8 cellular contexts compared by ENCODE assay signal in the genomic region with DNA sequence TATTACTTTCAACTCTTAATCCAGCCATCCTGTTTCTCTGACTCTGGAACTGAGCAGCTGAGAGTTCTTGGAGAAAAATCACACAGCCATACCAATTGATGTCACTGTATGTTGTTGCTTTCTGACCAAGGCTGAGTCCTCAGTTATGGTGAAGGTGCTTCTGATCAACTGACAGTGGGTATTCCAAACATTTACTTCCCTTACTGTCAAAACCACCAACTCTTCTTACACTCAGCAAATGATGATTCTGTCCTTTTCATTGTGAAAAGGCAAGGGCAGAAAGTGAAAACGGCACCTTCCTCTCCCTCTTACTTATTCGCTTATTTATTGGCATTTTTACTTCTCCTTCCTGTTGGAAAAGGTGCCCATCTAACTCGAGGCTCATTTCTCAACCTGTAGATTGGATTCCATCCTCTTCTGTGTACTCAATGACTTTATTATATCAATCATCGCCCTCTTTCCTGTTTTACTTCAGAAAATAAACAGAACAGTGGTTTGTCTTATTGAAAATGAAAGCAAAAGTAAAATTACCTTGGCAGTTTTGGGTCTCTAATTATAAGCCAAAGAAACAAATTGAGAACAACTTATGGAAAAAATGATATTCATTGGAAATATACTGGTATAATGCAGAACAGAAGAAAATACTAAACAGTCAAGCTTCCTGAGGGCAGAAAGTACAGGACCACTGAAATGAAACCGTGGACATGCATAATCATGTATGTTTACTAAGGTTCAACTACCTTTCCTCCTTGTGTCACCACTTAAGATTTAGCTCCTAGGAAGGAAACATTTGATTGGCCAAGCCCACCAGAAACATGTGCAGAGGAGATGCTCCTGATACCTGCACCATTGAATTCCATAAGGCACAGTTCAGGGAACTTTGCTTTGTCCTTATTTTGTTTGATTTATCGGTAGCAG.
A peak's percentile ranks its signal among the peaks of the same experiment; 100 is the strongest.
DNase-seq lines count a peak whose midpoint lies in the region; ATAC-seq and TF ChIP-seq lines count a peak whose summit lies in the region.

No MANE protein-coding gene starts in this region.

- peak overlapping the region; percentile 65; the same call in 1 of the 2 replicates for H3K4me3 ChIP-seq in GM08714 (ENCODE audit: low read length)
- H3K4me3 ChIP-seq in transverse colon: peak overlapping the region in 3 of 4 donors; percentile 3 to 44 (median 14)

- H3K27me3 ChIP-seq in transverse colon: no peaks in the 10 kb centered on the region

- CTCF ChIA-PET in activated CD4-positive, alpha-beta memory T cell treated with anti-CD3 and anti-CD28 coated beads, Interleukin-2, amount 10 ng/mL, durations not matched to agents 7 days and 5 days (lab: Charles Lee): interaction anchor here (0.6 to 2.4 kb wide), 11 partner anchors 13 to 265 kb away, joined by 3 to 15 read pairs (median 4); no protein-coding TSS in a partner anchor

- 19% methylated on average over 6 of the region's 6 CpGs for WGBS in transverse colon (ENCODE audit: low coverage in 1 of 2), 2 donors

- TF ChIP-seq POLR2A in transverse colon (IDR thresholded peaks at IDR 0.05): no peak

- no peak for TF ChIP-seq CTCF in transverse colon (IDR thresholded peaks at IDR 0.05)
- TF ChIP-seq CTCF in endothelial cell (IDR thresholded peaks at IDR 0.05; ENCODE audit: unreplicated experiment): no peak

- peaks cover 0 to 47% (median 32%) of the 10 kb centered on the region in 4 donors for H3K4me1 ChIP-seq in transverse colon

- ATAC-seq in HG02981 (IDR thresholded peaks at IDR 0.05; ENCODE audit: unreplicated experiment): peak; percentile 19

- peak overlapping the region; percentile 76 for H3K4me3 Mint-ChIP-seq in activated CD4-positive, alpha-beta memory T cell treated with anti-CD3 and anti-CD28 coated beads, Interleukin-2, amount 10 ng/mL, durations not matched to agents 7 days and 5 days
- H3K4me3 Mint-ChIP-seq in endothelial cell (ENCODE audit: unreplicated experiment): no peak overlapping the region

- intact Hi-C loops in transverse colon (cut with DNase I; ENCODE audit: low total_unique reads): loop anchor here (5.0 kb wide), 1 partner anchor 126 kb away; no protein-coding TSS in a partner anchor

- H3K9me3 ChIP-seq in transverse colon: no peaks in the 10 kb centered on the region

- H3K27me3 Mint-ChIP-seq in activated CD4-positive, alpha-beta memory T cell treated with anti-CD3 and anti-CD28 coated beads, Interleukin-2, amount 10 ng/mL, durations not matched to agents 7 days and 5 days: no peaks in the 10 kb centered on the region
- H3K27me3 Mint-ChIP-seq in endothelial cell (ENCODE audit: unreplicated experiment): no peaks in the 10 kb centered on the region

- H3K4me1 Mint-ChIP-seq in activated CD4-positive, alpha-beta memory T cell treated with anti-CD3 and anti-CD28 coated beads, Interleukin-2, amount 10 ng/mL, durations not matched to agents 7 days and 5 days: peaks cover 67% of the 10 kb centered on the region
- no peaks in the 10 kb centered on the region for H3K4me1 Mint-ChIP-seq in endothelial cell (ENCODE audit: unreplicated experiment)

- no peak for DNase-seq in activated CD4-positive, alpha-beta memory T cell treated with anti-CD3 and anti-CD28 coated beads, Interleukin-2, amount 10 ng/mL, durations not matched to agents 7 days and 5 days
- DNase-seq in iris pigment epithelial cell (ENCODE audit: low read depth) (peak; percentile 9), transverse colon (no peak), NCI-H1436 treated with DMSO at 0.1 percent for 48 hours (lab: John Stamatoyannopoulos, UW) (no peak), cerebellar nuclear complex (lab: John Stamatoyannopoulos, UW) (no peak), endothelial cell (ENCODE audit: low spot score) (no peak)

- H3K9me3 Mint-ChIP-seq in activated CD4-positive, alpha-beta memory T cell treated with anti-CD3 and anti-CD28 coated beads, Interleukin-2, amount 10 ng/mL, durations not matched to agents 7 days and 5 days: peaks cover 4% of the 10 kb centered on the region
- no peaks in the 10 kb centered on the region for H3K9me3 Mint-ChIP-seq in endothelial cell (ENCODE audit: unreplicated experiment)

- H3K27ac ChIP-seq in transverse colon: peak overlapping the region; percentile 63 to 78 (median 72)

- H3K27ac Mint-ChIP-seq in activated CD4-positive, alpha-beta memory T cell treated with anti-CD3 and anti-CD28 coated beads, Interleukin-2, amount 10 ng/mL, durations not matched to agents 7 days and 5 days: peak overlapping the region; percentile 93
- H3K27ac Mint-ChIP-seq in endothelial cell (ENCODE audit: unreplicated experiment): no peak overlapping the region

- H3K36me3 ChIP-seq in transverse colon: no peaks in the 10 kb centered on the region

- in situ Hi-C loops in transverse colon (cut with MboI; ENCODE audit: low pct_ligation_motif_present in 1 of 4, low pct_unique_long_range_greater_than_20kb in 1 of 4, low sequenced_read_pairs in 3 of 4): loop anchor here in 3 of 4 donors (5.0 to 25.0 kb wide), 4 partner anchors 118 to 1846 kb away; a partner anchor contains a TSS

- peaks cover 8% of the 10 kb centered on the region for H3K36me3 Mint-ChIP-seq in activated CD4-positive, alpha-beta memory T cell treated with anti-CD3 and anti-CD28 coated beads, Interleukin-2, amount 10 ng/mL, durations not matched to agents 7 days and 5 days (ENCODE audit: low read depth)
- H3K36me3 Mint-ChIP-seq in endothelial cell (ENCODE audit: low read depth, unreplicated experiment): no peaks in the 10 kb centered on the region

- POLR2A ChIA-PET in activated CD4-positive, alpha-beta memory T cell treated with anti-CD3 and anti-CD28 coated beads, Interleukin-2, amount 10 ng/mL, durations not matched to agents 7 days and 5 days (lab: Charles Lee): interaction anchor here (1.0 to 3.9 kb wide), 3 partner anchors 24 to 104 kb away, joined by 3 to 51 read pairs (median 5); a partner anchor contains a TSS

- TF ChIP-seq EP300 in transverse colon (IDR thresholded peaks at IDR 0.05; ENCODE audit: low read depth): no peak
